1 cellular context compared by ENCODE assay signal in the genomic region with DNA sequence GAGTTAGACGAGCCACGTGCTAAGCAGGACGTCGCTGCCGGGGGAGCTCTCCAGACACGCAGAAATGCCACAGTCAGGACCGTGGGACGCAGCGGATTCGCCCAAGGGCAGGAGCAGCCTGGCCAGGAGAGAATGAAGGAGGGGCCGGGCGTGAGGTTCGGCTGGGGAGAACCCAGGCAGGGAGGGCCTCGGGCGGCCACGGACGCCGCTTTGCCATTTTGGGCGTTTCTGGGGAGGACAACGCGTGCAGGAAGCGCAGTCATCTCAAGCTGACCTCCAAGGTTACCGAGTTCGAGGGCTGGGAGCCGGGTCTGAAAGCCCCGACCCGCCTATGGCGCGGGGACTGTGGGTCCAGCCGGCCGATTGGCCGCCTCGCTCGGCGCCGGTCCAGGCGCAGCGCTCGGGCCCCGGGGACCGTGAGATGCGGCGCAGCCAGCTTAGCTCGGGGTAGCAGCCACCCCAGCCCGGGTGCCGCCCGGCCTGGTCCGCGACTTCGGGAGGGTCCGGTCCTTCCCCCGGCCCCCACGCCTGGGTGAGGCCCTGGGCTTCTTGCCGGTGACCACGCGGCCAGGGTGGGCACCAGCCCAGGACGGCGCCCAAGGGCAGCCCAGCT.
TF ChIP-seq lines count a peak whose summit lies in the region.

No MANE protein-coding gene starts in this region.

TF ChIP-seq in GM23338, 12 proteins besides CTCF, POLR2A, EP300 and RAD21 (continued from another document):
- no peak for TF ChIP-seq CREB1 (CRISPR knock-in tag; IDR thresholded peaks at IDR 0.05; ENCODE audit: low read depth)
- no peak for TF ChIP-seq ZNF114 (CRISPR knock-in tag; IDR thresholded peaks at IDR 0.05)
- TF ChIP-seq, protein P1, sequence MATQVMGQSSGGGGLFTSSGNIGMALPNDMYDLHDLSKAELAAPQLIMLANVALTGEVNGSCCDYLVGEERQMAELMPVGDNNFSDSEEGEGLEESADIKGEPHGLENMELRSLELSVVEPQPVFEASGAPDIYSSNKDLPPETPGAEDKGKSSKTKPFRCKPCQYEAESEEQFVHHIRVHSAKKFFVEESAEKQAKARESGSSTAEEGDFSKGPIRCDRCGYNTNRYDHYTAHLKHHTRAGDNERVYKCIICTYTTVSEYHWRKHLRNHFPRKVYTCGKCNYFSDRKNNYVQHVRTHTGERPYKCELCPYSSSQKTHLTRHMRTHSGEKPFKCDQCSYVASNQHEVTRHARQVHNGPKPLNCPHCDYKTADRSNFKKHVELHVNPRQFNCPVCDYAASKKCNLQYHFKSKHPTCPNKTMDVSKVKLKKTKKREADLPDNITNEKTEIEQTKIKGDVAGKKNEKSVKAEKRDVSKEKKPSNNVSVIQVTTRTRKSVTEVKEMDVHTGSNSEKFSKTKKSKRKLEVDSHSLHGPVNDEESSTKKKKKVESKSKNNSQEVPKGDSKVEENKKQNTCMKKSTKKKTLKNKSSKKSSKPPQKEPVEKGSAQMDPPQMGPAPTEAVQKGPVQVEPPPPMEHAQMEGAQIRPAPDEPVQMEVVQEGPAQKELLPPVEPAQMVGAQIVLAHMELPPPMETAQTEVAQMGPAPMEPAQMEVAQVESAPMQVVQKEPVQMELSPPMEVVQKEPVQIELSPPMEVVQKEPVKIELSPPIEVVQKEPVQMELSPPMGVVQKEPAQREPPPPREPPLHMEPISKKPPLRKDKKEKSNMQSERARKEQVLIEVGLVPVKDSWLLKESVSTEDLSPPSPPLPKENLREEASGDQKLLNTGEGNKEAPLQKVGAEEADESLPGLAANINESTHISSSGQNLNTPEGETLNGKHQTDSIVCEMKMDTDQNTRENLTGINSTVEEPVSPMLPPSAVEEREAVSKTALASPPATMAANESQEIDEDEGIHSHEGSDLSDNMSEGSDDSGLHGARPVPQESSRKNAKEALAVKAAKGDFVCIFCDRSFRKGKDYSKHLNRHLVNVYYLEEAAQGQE (IDR thresholded peaks at IDR 0.05; ENCODE audit: unreplicated experiment), result no peak
